Comparison of ENCODE assay signal across 2 cellular contexts in the genomic region with DNA sequence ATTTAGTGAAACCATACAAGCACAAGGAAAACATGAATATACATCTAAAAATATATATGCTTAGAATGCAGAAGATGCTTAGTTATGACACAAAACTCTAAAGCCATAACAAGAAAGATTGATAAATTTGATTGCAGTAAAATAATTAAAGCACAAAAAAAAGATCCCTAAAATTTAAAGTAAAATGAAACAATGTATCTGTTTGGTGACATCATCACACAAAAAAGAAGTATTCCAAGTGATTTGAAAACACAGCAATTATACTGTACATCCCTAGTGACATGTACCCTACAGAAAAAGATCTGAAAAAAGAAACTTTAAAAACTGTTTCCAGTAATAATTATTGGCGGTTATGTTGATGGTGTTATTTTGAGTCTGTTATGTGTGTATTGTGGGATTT.
A peak's percentile ranks its signal among the peaks of the same experiment; 100 is the strongest.
TF ChIP-seq lines count a peak whose summit lies in the region.

No MANE protein-coding gene starts in this region.

TF ChIP-seq in HepG2, 621 proteins besides CTCF, POLR2A, EP300 and RAD21:
- TF ChIP-seq, protein P1, sequence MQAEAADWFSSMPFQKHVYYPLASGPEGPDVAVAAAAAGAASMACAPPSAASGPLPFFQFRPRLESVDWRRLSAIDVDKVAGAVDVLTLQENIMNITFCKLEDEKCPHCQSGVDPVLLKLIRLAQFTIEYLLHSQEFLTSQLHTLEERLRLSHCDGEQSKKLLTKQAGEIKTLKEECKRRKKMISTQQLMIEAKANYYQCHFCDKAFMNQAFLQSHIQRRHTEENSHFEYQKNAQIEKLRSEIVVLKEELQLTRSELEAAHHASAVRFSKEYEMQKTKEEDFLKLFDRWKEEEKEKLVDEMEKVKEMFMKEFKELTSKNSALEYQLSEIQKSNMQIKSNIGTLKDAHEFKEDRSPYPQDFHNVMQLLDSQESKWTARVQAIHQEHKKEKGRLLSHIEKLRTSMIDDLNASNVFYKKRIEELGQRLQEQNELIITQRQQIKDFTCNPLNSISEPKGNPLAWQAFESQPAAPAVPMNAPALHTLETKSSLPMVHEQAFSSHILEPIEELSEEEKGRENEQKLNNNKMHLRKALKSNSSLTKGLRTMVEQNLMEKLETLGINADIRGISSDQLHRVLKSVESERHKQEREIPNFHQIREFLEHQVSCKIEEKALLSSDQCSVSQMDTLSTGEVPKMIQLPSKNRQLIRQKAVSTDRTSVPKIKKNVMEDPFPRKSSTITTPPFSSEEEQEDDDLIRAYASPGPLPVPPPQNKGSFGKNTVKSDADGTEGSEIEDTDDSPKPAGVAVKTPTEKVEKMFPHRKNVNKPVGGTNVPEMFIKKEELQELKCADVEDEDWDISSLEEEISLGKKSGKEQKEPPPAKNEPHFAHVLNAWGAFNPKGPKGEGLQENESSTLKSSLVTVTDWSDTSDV (CRISPR knock-in tag; IDR thresholded peaks at IDR 0.05): no peak
- TF ChIP-seq ATF7 (IDR thresholded peaks at IDR 0.05): peak; percentile 78; the same call in 1 of the 2 replicates
- TF ChIP-seq ATF7 (CRISPR knock-in tag; IDR thresholded peaks at IDR 0.05): no peak
- TF ChIP-seq SRSF1 (optimal IDR thresholded peaks at IDR 0.05; ENCODE audit: low read depth, low read length): no peak
- peak; percentile 58 for TF ChIP-seq CREB1 (IDR thresholded peaks at IDR 0.05)
- TF ChIP-seq CREB1 (CRISPR knock-in tag; IDR thresholded peaks at IDR 0.05): no peak
- TF ChIP-seq ZNF772 (CRISPR knock-in tag; IDR thresholded peaks at IDR 0.05): no peak

TF ChIP-seq in GM12878, 131 proteins besides CTCF, POLR2A, EP300 and RAD21:
- TF ChIP-seq, protein P2, sequence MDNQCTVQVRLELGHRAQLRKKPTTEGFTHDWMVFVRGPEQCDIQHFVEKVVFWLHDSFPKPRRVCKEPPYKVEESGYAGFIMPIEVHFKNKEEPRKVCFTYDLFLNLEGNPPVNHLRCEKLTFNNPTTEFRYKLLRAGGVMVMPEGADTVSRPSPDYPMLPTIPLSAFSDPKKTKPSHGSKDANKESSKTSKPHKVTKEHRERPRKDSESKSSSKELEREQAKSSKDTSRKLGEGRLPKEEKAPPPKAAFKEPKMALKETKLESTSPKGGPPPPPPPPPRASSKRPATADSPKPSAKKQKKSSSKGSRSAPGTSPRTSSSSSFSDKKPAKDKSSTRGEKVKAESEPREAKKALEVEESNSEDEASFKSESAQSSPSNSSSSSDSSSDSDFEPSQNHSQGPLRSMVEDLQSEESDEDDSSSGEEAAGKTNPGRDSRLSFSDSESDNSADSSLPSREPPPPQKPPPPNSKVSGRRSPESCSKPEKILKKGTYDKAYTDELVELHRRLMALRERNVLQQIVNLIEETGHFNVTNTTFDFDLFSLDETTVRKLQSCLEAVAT (IDR thresholded peaks at IDR 0.05): no peak
- 0 out of 2 replicates have a peak, but pooled peaks have one; percentile 15 for TF ChIP-seq ATF7 (IDR thresholded peaks at IDR 0.05; ENCODE audit: low read depth)
- TF ChIP-seq, protein P3, sequence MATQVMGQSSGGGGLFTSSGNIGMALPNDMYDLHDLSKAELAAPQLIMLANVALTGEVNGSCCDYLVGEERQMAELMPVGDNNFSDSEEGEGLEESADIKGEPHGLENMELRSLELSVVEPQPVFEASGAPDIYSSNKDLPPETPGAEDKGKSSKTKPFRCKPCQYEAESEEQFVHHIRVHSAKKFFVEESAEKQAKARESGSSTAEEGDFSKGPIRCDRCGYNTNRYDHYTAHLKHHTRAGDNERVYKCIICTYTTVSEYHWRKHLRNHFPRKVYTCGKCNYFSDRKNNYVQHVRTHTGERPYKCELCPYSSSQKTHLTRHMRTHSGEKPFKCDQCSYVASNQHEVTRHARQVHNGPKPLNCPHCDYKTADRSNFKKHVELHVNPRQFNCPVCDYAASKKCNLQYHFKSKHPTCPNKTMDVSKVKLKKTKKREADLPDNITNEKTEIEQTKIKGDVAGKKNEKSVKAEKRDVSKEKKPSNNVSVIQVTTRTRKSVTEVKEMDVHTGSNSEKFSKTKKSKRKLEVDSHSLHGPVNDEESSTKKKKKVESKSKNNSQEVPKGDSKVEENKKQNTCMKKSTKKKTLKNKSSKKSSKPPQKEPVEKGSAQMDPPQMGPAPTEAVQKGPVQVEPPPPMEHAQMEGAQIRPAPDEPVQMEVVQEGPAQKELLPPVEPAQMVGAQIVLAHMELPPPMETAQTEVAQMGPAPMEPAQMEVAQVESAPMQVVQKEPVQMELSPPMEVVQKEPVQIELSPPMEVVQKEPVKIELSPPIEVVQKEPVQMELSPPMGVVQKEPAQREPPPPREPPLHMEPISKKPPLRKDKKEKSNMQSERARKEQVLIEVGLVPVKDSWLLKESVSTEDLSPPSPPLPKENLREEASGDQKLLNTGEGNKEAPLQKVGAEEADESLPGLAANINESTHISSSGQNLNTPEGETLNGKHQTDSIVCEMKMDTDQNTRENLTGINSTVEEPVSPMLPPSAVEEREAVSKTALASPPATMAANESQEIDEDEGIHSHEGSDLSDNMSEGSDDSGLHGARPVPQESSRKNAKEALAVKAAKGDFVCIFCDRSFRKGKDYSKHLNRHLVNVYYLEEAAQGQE (IDR thresholded peaks at IDR 0.05; ENCODE audit: low read depth, low read length): no peak
- TF ChIP-seq ASH2L (IDR thresholded peaks at IDR 0.05; ENCODE audit: borderline replicate concordance, low read depth): no peak
- TF ChIP-seq JUND (IDR thresholded peaks at IDR 0.05; ENCODE audit: low read depth, low read length): no peak
- no peak for TF ChIP-seq NFYA (IDR thresholded peaks at IDR 0.05; ENCODE audit: borderline replicate concordance, low read depth, low read length)
- TF ChIP-seq, protein P4, sequence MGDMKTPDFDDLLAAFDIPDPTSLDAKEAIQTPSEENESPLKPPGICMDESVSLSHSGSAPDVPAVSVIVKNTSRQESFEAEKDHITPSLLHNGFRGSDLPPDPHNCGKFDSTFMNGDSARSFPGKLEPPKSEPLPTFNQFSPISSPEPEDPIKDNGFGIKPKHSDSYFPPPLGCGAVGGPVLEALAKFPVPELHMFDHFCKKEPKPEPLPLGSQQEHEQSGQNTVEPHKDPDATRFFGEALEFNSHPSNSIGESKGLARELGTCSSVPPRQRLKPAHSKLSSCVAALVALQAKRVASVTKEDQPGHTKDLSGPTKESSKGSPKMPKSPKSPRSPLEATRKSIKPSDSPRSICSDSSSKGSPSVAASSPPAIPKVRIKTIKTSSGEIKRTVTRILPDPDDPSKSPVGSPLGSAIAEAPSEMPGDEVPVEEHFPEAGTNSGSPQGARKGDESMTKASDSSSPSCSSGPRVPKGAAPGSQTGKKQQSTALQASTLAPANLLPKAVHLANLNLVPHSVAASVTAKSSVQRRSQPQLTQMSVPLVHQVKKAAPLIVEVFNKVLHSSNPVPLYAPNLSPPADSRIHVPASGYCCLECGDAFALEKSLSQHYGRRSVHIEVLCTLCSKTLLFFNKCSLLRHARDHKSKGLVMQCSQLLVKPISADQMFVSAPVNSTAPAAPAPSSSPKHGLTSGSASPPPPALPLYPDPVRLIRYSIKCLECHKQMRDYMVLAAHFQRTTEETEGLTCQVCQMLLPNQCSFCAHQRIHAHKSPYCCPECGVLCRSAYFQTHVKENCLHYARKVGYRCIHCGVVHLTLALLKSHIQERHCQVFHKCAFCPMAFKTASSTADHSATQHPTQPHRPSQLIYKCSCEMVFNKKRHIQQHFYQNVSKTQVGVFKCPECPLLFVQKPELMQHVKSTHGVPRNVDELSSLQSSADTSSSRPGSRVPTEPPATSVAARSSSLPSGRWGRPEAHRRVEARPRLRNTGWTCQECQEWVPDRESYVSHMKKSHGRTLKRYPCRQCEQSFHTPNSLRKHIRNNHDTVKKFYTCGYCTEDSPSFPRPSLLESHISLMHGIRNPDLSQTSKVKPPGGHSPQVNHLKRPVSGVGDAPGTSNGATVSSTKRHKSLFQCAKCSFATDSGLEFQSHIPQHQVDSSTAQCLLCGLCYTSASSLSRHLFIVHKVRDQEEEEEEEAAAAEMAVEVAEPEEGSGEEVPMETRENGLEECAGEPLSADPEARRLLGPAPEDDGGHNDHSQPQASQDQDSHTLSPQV (IDR thresholded peaks at IDR 0.05): no peak
